In the genomic region with DNA sequence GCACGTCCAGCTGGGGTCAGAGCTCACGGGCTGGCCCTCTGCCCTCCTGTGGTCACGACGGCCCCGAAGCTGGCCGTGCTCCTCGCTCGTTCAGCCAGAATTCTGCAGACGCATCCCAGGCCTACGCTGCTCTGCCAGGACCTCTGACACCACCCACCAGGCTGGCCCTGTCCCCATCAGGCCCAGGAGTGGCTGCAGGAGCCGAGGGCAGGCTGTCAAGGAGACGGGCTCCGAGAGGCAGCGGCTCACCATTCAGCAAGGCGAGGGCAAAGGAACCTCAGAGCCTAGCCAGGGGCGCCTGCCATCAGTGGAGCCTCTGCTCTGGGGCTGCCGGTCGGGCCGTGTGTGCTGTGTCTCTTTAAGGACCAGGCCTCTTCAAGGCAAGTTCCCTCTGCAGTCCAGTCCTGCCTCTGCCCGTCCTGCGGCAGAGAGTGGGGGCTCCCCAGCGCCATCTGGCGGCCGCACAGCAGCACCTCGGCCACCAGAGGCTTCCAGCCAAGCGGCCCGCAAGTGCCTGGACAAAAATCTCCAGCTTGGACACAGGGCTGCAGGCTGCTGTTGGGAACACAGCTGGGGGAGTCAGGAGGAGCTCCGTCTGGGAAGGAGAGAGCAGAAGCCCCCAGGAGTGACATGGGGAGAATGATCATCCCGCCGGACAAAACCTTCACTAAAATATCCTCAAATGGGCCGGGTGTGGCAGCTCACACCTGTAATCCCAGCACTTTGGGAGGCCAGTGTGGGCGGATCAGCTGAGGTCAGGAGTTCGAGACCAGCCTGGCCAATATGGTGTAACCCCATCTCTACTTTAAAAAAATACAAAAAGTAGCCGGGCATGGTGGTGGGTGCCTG, we compare ENCODE assay signal across 9 cellular contexts. TPM values are rescaled to one million over a fixed set of nuclear protein-coding genes. Genes with fewer than 3 reads are reported as not detected.
DNase-seq lines count a peak whose midpoint lies in the region; FAIRE-seq and TF ChIP-seq lines count a peak whose summit lies in the region.
"Had no signal": no experiment of that assay in that cellular context is flagged by ENCODE, and none has a peak within 500 bp of the region (broad histone marks: within the 10 kb centered on the region; RNA-seq: fewer than 3 reads in every experiment).

No MANE protein-coding gene starts in this region.

- no peaks in the 10 kb centered on the region for H3K27me3 ChIP-seq in Caco-2 (replicated peaks; ENCODE audit: control insufficient read depth, insufficient read depth, low read length)
- H3K27me3 ChIP-seq in SJCRH30 = no peaks in the 10 kb centered on the region

- H3K36me3 ChIP-seq in Caco-2 (ENCODE audit: control insufficient read depth, insufficient read depth, low read length) = no peaks in the 10 kb centered on the region
- H3K36me3 ChIP-seq in SJCRH30 = no peaks in the 10 kb centered on the region

- H3K27ac Mint-ChIP-seq in Caco-2 (ENCODE audit: unreplicated experiment) = no peak overlapping the region

- no TSS peak for BruUV-seq in Caco-2 (replicated peaks; lab: Mats Ljungman, UMichigan)

- H3K4me3 ChIP-seq in Caco-2 (ENCODE audit: low read depth, low read length) = no peak overlapping the region
- no peak overlapping the region for H3K4me3 ChIP-seq in SJCRH30

- no peaks in the 10 kb centered on the region for H3K27me3 Mint-ChIP-seq in Caco-2 (ENCODE audit: insufficient read depth, unreplicated experiment)

- DNase-seq in Caco-2 (peak; percentile 84 to 91), HUDEP-2 (lab: John Stamatoyannopoulos, UW; ENCODE audit: unreplicated experiment in 76 of 76) (peak in 69 of 76 experiments; percentile 9 to 78 (median 51)), SJCRH30 (peak; percentile 70 to 80), frontal cortex (ENCODE audit: low spot score in 2 of 2) (peak; percentile 65 to 86), nucleus accumbens (lab: John Stamatoyannopoulos, UW) (peak in 52 of 56 donors; percentile 18 to 83 (median 58)), substantia nigra (lab: John Stamatoyannopoulos, UW) (peak in 46 of 49 donors; percentile 20 to 84 (median 70)), putamen (ENCODE audit: low spot score) (no peak)
- peak; percentile 34 to 71 (median 59) for DNase-seq in activated naive CD4-positive, alpha-beta T cell (lab: John Stamatoyannopoulos, UW)

- FAIRE-seq in frontal cortex (lab: Jason Lieb, UNC) = no peak
- FAIRE-seq: colon had no signal

- CTCF ChIA-PET in Caco-2 (lab: Charles Lee) = interaction anchor here (0.6 to 4.6 kb wide), 14 partner anchors 10 to 129 kb away, joined by 3 to 48 read pairs (median 5); no protein-coding TSS in a partner anchor

- H3K9me3 ChIP-seq in Caco-2 (no peaks in the 10 kb centered on the region), SJCRH30 (replicated peaks) (no peaks in the 10 kb centered on the region)

- intact Hi-C loops in Caco-2 (cut with micrococcal nuclease; ENCODE audit: unreplicated experiment) = loop anchor here (1.0 kb wide), 1 partner anchor 64 kb away; no protein-coding TSS in a partner anchor

- no peaks in the 10 kb centered on the region for H3K36me3 Mint-ChIP-seq in Caco-2 (ENCODE audit: insufficient read depth, unreplicated experiment)

- TF ChIP-seq CTCF in Caco-2 (IDR thresholded peaks at IDR 0.05; ENCODE audit: insufficient read depth in 1 of 2, low read depth in 1 of 2, low read length in 1 of 2, severe bottlenecking in 1 of 2, unreplicated experiment in 1 of 2) = peak; percentile 95 to 98

- peaks cover 7% of the 10 kb centered on the region for H3K4me1 Mint-ChIP-seq in Caco-2 (ENCODE audit: low read depth, unreplicated experiment)

- no peak overlapping the region for H3K27ac ChIP-seq in SJCRH30
- peak overlapping the region; percentile 58 for H3K27ac ChIP-seq in substantia nigra (ENCODE audit: low read depth, low read length, poor library complexity, severe bottlenecking)

- H3K9me3 Mint-ChIP-seq in Caco-2 (ENCODE audit: unreplicated experiment) = no peaks in the 10 kb centered on the region

- H3K4me3 Mint-ChIP-seq in Caco-2 (ENCODE audit: unreplicated experiment) = no peak overlapping the region

- peaks cover 6% of the 10 kb centered on the region; the same call in 1 of the 2 replicates for H3K4me1 ChIP-seq in Caco-2
- H3K4me1 ChIP-seq in SJCRH30 = 0 out of 2 replicates have a peak, but pooled peaks cover 5% of the 10 kb centered on the region

- POLR2A ChIA-PET in Caco-2 (lab: Charles Lee) = interaction anchor here (1.0 kb wide), 1 partner anchor 50 kb away, joined by 3 read pairs; no protein-coding TSS in a partner anchor

RNA-seq across cellular contexts. Expression of a gene that starts 7.4 kb away (rescaled TPM):
- total RNA-seq in Caco-2 (2022) = 71.3 and 78.3 TPM in 2 replicates
- total RNA-seq in SJCRH30 (2014; rRNA removed; shearing (Covaris generic)) = 5.6 and 7.0 TPM in 2 replicates
- total RNA-seq in frontal cortex = 123 TPM
